22 cellular contexts compared by ENCODE assay signal in the genomic region with DNA sequence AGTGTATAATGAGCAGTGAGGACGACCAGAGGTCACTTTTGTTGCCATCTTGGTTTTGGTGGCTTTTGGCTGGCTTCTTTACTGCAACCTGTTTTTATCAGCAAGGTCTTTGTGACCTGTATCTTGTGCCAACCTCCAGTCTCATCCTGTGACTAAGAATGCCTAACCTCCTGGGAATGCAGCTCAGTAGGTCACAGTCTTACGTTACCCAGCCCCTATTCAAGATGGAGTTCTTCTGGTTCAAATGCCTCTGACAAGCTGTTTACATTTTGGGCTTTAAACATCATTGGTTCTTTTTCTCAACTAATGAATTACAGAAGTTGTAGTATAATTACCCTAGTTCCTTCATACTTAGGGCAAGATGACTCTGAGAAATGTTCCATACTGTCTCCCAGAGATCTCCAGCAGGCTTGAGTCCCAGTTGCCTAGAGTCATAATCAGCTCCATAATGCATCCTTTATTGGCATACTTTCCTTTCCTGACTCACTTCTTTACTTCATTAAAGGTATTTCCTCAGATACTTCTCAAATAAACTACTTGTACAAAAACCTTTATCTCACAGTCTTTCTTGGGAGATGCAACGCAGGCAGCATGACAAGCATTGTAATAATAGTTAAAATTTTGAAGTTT.
A peak's percentile ranks its signal among the peaks of the same experiment; 100 is the strongest.
DNase-seq lines count a peak whose midpoint lies in the region; ATAC-seq, FAIRE-seq and TF ChIP-seq lines count a peak whose summit lies in the region.
"Had no signal": no experiment of that assay in that cellular context is flagged by ENCODE, and none has a peak within 500 bp of the region (broad histone marks: within the 10 kb centered on the region; RNA-seq: fewer than 3 reads in every experiment).

No MANE protein-coding gene starts in this region.

- H3K4me3 Mint-ChIP-seq in activated naive CD4-positive, alpha-beta T cell treated with anti-CD3 and anti-CD28 coated beads for 36 hours: no peak overlapping the region
- H3K4me3 Mint-ChIP-seq: activated naive CD4-positive, alpha-beta T cell treated with anti-CD3 and anti-CD28 coated beads, Interleukin-2, amount 50 U/mL, for 24 hours; stimulated activated naive CD8-positive, alpha-beta T cell treated with anti-CD3 and anti-CD28 coated beads, Interleukin-15, Interleukin-2, amounts not matched to agents 100 ng/mL and 50 ng/mL, for 24 hours had no signal

- ATAC-seq in psoas muscle: peak; percentile 53 to 80 (median 68)
- ATAC-seq in pancreas: no peak
- no peak for ATAC-seq in HG02870 (IDR thresholded peaks at IDR 0.05; ENCODE audit: unreplicated experiment)
- ATAC-seq: naive thymus-derived CD8-positive, alpha-beta T cell; upper lobe of right lung had no signal

- intact Hi-C loops in psoas muscle (cut with DNase I) (loop anchor here in 1 of 2 donors (5.0 kb wide), 1 partner anchor 37 kb away; no protein-coding TSS in a partner anchor), pancreas (cut with DNase I) (no loop called here)
- intact Hi-C loops in activated naive CD4-positive, alpha-beta T cell treated with anti-CD3 and anti-CD28 coated beads for 36 hours (cut with micrococcal nuclease): loop anchor here (10.0 kb wide), 1 partner anchor 175 kb away; no protein-coding TSS in a partner anchor

- H3K27ac Mint-ChIP-seq in activated naive CD4-positive, alpha-beta T cell treated with anti-CD3 and anti-CD28 coated beads for 36 hours: no peak overlapping the region
- H3K27ac Mint-ChIP-seq: activated naive CD4-positive, alpha-beta T cell treated with anti-CD3 and anti-CD28 coated beads, Interleukin-2, amount 50 U/mL, for 24 hours; stimulated activated naive CD8-positive, alpha-beta T cell treated with anti-CD3 and anti-CD28 coated beads, Interleukin-15, Interleukin-2, amounts not matched to agents 100 ng/mL and 50 ng/mL, for 24 hours had no signal

- H3K36me3 ChIP-seq in psoas muscle (ENCODE audit: insufficient read depth in 1 of 2, low read depth in 1 of 2) (no peaks in the 10 kb centered on the region), pancreas (no peaks in the 10 kb centered on the region)
- H3K36me3 ChIP-seq: prostate gland, upper lobe of right lung had no signal

- H3K27ac ChIP-seq in psoas muscle: peak overlapping the region; percentile 47
- no peak overlapping the region for H3K27ac ChIP-seq in pancreas
- H3K27ac ChIP-seq: prostate gland, SK-N-MC, upper lobe of right lung had no signal

- TF ChIP-seq CTCF in epithelial cell of esophagus (IDR thresholded peaks at IDR 0.05; ENCODE audit: insufficient read depth, low read depth, low read length, missing control alignments) (no peak), psoas muscle (IDR thresholded peaks at IDR 0.05) (no peak), pancreas (IDR thresholded peaks at IDR 0.05) (no peak)

- peaks cover 7% of the 10 kb centered on the region for H3K9me3 Mint-ChIP-seq in activated naive CD4-positive, alpha-beta T cell treated with anti-CD3 and anti-CD28 coated beads for 36 hours
- H3K9me3 Mint-ChIP-seq: activated naive CD4-positive, alpha-beta T cell treated with anti-CD3 and anti-CD28 coated beads, Interleukin-2, amount 50 U/mL, for 24 hours had no signal

- peak; percentile 17 for DNase-seq in GM04503 (ENCODE audit: low read depth)
- DNase-seq in RPMI7951 (ENCODE audit: low read depth): peak; percentile 27
- DNase-seq in epithelial cell of esophagus (ENCODE audit: low read depth): peak; percentile 62
- no peak for DNase-seq in psoas muscle
- no peak for DNase-seq in mucosa of gallbladder (ENCODE audit: low spot score)
- no peak for DNase-seq in activated naive CD4-positive, alpha-beta T cell treated with anti-CD3 and anti-CD28 coated beads for 36 hours
- DNase-seq in pancreas: no peak
- DNase-seq: activated CD4-positive, alpha-beta T cell treated with anti-CD3 and anti-CD28 coated beads, Interleukin-2, amount 50 U/mL, for 1 hour; caudate nucleus; CD4-positive, CD25-positive, alpha-beta regulatory T cell; DMS79; effector CD4-positive, alpha-beta T cell; naive thymus-derived CD8-positive, alpha-beta T cell; NCI-H1694; stimulated activated CD4-positive, alpha-beta T cell treated with anti-CD3 and anti-CD28 coated beads, Interleukin-15, amount 100 ng/mL, for 24 hours; upper lobe of right lung had no signal

- H3K4me1 ChIP-seq in psoas muscle (peaks cover 36% of the 10 kb centered on the region), pancreas (peaks cover 0 to 5% (median 4%) of the 10 kb centered on the region in 3 donors)
- H3K4me1 ChIP-seq: prostate gland, upper lobe of right lung had no signal

- CTCF ChIA-PET in activated naive CD4-positive, alpha-beta T cell treated with anti-CD3 and anti-CD28 coated beads for 36 hours (lab: Charles Lee): no interaction called here

- no peaks in the 10 kb centered on the region for H3K27me3 ChIP-seq in psoas muscle (ENCODE audit: insufficient read depth in 3 of 3, low read length in 2 of 3)
- H3K27me3 ChIP-seq in pancreas: no peaks in the 10 kb centered on the region
- H3K27me3 ChIP-seq: upper lobe of right lung had no signal

- no peaks in the 10 kb centered on the region for H3K27me3 Mint-ChIP-seq in activated naive CD4-positive, alpha-beta T cell treated with anti-CD3 and anti-CD28 coated beads for 36 hours (ENCODE audit: low read depth)
- H3K27me3 Mint-ChIP-seq: activated naive CD4-positive, alpha-beta T cell treated with anti-CD3 and anti-CD28 coated beads, Interleukin-2, amount 50 U/mL, for 24 hours; CD4-positive, CD25-positive, alpha-beta regulatory T cell; naive thymus-derived CD8-positive, alpha-beta T cell; stimulated activated naive CD8-positive, alpha-beta T cell treated with anti-CD3 and anti-CD28 coated beads, Interleukin-15, Interleukin-2, amounts not matched to agents 100 ng/mL and 50 ng/mL, for 24 hours had no signal

- H3K4me1 Mint-ChIP-seq in activated naive CD4-positive, alpha-beta T cell treated with anti-CD3 and anti-CD28 coated beads for 36 hours (ENCODE audit: low read depth): peaks cover 50% of the 10 kb centered on the region

- peaks cover 10% of the 10 kb centered on the region for H3K36me3 Mint-ChIP-seq in activated naive CD4-positive, alpha-beta T cell treated with anti-CD3 and anti-CD28 coated beads for 36 hours (ENCODE audit: low read depth)

- no peak for FAIRE-seq in pancreas (lab: Jason Lieb, UNC)
- FAIRE-seq: TTC549 had no signal

- 48 to 58% (median 55%) methylated on average over 3 of the region's 3 CpGs for WGBS in psoas muscle, 3 donors
- 81 to 87% methylated on average over 3 of the region's 3 CpGs for WGBS in pancreas, 2 donors

- H3K9me3 ChIP-seq in psoas muscle: peaks cover 4% of the 10 kb centered on the region
- H3K9me3 ChIP-seq in pancreas: no peaks in the 10 kb centered on the region
- H3K9me3 ChIP-seq: prostate gland, upper lobe of right lung had no signal

- no peak overlapping the region for H3K4me3 ChIP-seq in epithelial cell of esophagus (ENCODE audit: low read length)
- H3K4me3 ChIP-seq in psoas muscle: no peak overlapping the region
- H3K4me3 ChIP-seq in pancreas: no peak overlapping the region
- H3K4me3 ChIP-seq: prostate gland, SK-N-MC, upper lobe of right lung had no signal

Comparison
In these comparisons a context has a peak if more than half of its experiments do, and no peak if none do; other contexts are left out.
1. DNase-seq: peak in GM04503 (single experiment), RPMI7951 (single experiment) and epithelial cell of esophagus (single experiment); none in psoas muscle (0 of 2), mucosa of gallbladder (single experiment), activated naive CD4-positive, alpha-beta T cell treated with anti-CD3 and anti-CD28 coated beads for 36 hours (single experiment) and pancreas (0 of 6).
2. ATAC-seq: peak in psoas muscle (4 of 4); none in pancreas (0 of 4) and HG02870 (single experiment).